Comparison of ENCODE assay signal across 10 cellular contexts in genomic region chr19:4303778-4304508, GRCh38. TPM values are rescaled to one million over a fixed set of nuclear protein-coding genes. Genes with fewer than 3 reads are reported as not detected.
DNase-seq lines count a peak whose midpoint lies in the region; ATAC-seq, FAIRE-seq and TF ChIP-seq lines count a peak whose summit lies in the region.
"Had no signal": no experiment of that assay in that cellular context is flagged by ENCODE, and none has a peak within 500 bp of the region (broad histone marks: within the 10 kb centered on the region; RNA-seq: fewer than 3 reads in every experiment).

No MANE protein-coding gene starts in this region.

- FAIRE-seq in kidney (lab: Jason Lieb, UNC) = no peak
- FAIRE-seq: A204.1 had no signal

- intact Hi-C loops in activated B cell treated with CpG ODN at 0.5 μM for 24 hours (cut with micrococcal nuclease) (no loop called here), kidney (cut with DNase I) (no loop called here)

- H3K9me3 ChIP-seq in iPS-15b (ENCODE audit: control insufficient read depth, insufficient read depth, low read length) = no peaks in the 10 kb centered on the region
- no peaks in the 10 kb centered on the region for H3K9me3 ChIP-seq in kidney (ENCODE audit: control insufficient read depth in 1 of 2, low read length in 2 of 2)
- H3K9me3 ChIP-seq: esophagus squamous epithelium had no signal

- H3K36me3 ChIP-seq in iPS-15b (ENCODE audit: control insufficient read depth, insufficient read depth, low read length) (peaks cover 13% of the 10 kb centered on the region), kidney (ENCODE audit: control insufficient read depth in 1 of 2, insufficient read depth in 2 of 2, low read length in 2 of 2) (no peaks in the 10 kb centered on the region)
- H3K36me3 ChIP-seq: esophagus squamous epithelium had no signal

- peak overlapping the region; percentile 39 for H3K4me3 ChIP-seq in iPS-15b (ENCODE audit: low read depth, low read length)
- no peak overlapping the region for H3K4me3 ChIP-seq in kidney (ENCODE audit: low read length in 2 of 2)

- DNase-seq in activated CD4-positive, alpha-beta T cell treated with anti-CD3 and anti-CD28 coated beads, Interleukin-2, amount 10 ng/mL, durations not matched to agents 7 days and 5 days = no peak
- no peak for DNase-seq in activated CD4-positive, alpha-beta T cell treated with anti-CD3 and anti-CD28 coated beads for 48 hours
- DNase-seq in activated B cell treated with CpG ODN at 0.5 μM for 24 hours = no peak
- no peak for DNase-seq in stimulated activated naive CD8-positive, alpha-beta T cell treated with anti-CD3 and anti-CD28 coated beads, Interleukin-15, amount 100 ng/mL, for 72 hours
- no peak for DNase-seq in kidney
- DNase-seq in GM13977 (ENCODE audit: low spot score) = no peak
- no peak for DNase-seq in cortex of kidney (lab: John Stamatoyannopoulos, UW)
- DNase-seq: esophagus squamous epithelium had no signal

- no peak for ATAC-seq in activated B cell treated with CpG ODN at 0.5 μM for 24 hours (ENCODE audit: low read depth)
- no peak for ATAC-seq in stimulated activated naive CD8-positive, alpha-beta T cell treated with anti-CD3 and anti-CD28 coated beads, Interleukin-15, amount 100 ng/mL, for 72 hours

- POLR2A ChIA-PET in activated CD4-positive, alpha-beta T cell treated with anti-CD3 and anti-CD28 coated beads, Interleukin-2, amount 10 ng/mL, durations not matched to agents 7 days and 5 days (lab: Charles Lee) = interaction anchor here (0.7 kb wide), 1 partner anchor 214 kb away, joined by 3 read pairs; no protein-coding TSS in a partner anchor
- POLR2A ChIA-PET in activated B cell treated with CpG ODN at 0.5 μM for 24 hours (lab: Charles Lee) = no interaction called here

- no peak for TF ChIP-seq CTCF in activated B cell treated with CpG ODN at 0.5 μM for 24 hours (IDR thresholded peaks at IDR 0.05)
- TF ChIP-seq CTCF in kidney (IDR thresholded peaks at IDR 0.05; ENCODE audit: borderline replicate concordance, extremely low read depth, insufficient read depth) = no peak
- TF ChIP-seq CTCF in GM13977 (IDR thresholded peaks at IDR 0.05; ENCODE audit: extremely low read depth, insufficient read depth, missing control alignments) = no peak

- peaks cover 46% of the 10 kb centered on the region for H3K4me1 Mint-ChIP-seq in activated CD4-positive, alpha-beta T cell treated with anti-CD3 and anti-CD28 coated beads, Interleukin-2, amount 10 ng/mL, durations not matched to agents 7 days and 5 days
- H3K4me1 Mint-ChIP-seq in activated B cell treated with CpG ODN at 0.5 μM for 24 hours = peaks cover 7% of the 10 kb centered on the region
- peaks cover 57% of the 10 kb centered on the region for H3K4me1 Mint-ChIP-seq in stimulated activated naive CD8-positive, alpha-beta T cell treated with anti-CD3 and anti-CD28 coated beads, Interleukin-15, amount 100 ng/mL, for 72 hours

- peaks cover 5% of the 10 kb centered on the region for H3K36me3 Mint-ChIP-seq in activated CD4-positive, alpha-beta T cell treated with anti-CD3 and anti-CD28 coated beads, Interleukin-2, amount 10 ng/mL, durations not matched to agents 7 days and 5 days (ENCODE audit: low read depth)
- H3K36me3 Mint-ChIP-seq in activated B cell treated with CpG ODN at 0.5 μM for 24 hours (ENCODE audit: low read depth) = no peaks in the 10 kb centered on the region

- peak overlapping the region; percentile 82 for H3K27ac Mint-ChIP-seq in activated CD4-positive, alpha-beta T cell treated with anti-CD3 and anti-CD28 coated beads, Interleukin-2, amount 10 ng/mL, durations not matched to agents 7 days and 5 days
- H3K27ac Mint-ChIP-seq in activated B cell treated with CpG ODN at 0.5 μM for 24 hours = no peak overlapping the region
- peak overlapping the region in 1 of 2 donors; percentile 31 for H3K27ac Mint-ChIP-seq in stimulated activated naive CD8-positive, alpha-beta T cell treated with anti-CD3 and anti-CD28 coated beads, Interleukin-15, amount 100 ng/mL, for 72 hours

- in situ Hi-C loops in GM13977 (cut with MboI; ENCODE audit: low pct_unique_long_range_greater_than_20kb, low sequenced_read_pairs, unreplicated experiment) = no loop called here

- H3K4me3 Mint-ChIP-seq in activated CD4-positive, alpha-beta T cell treated with anti-CD3 and anti-CD28 coated beads, Interleukin-2, amount 10 ng/mL, durations not matched to agents 7 days and 5 days = peak overlapping the region; percentile 68
- peak overlapping the region; percentile 41 for H3K4me3 Mint-ChIP-seq in activated B cell treated with CpG ODN at 0.5 μM for 24 hours
- H3K4me3 Mint-ChIP-seq in stimulated activated naive CD8-positive, alpha-beta T cell treated with anti-CD3 and anti-CD28 coated beads, Interleukin-15, amount 100 ng/mL, for 72 hours = peak overlapping the region; percentile 78 to 81

- H3K4me1 ChIP-seq in iPS-15b (ENCODE audit: control insufficient read depth, insufficient read depth, low read length) (peaks cover 3% of the 10 kb centered on the region), kidney (ENCODE audit: control insufficient read depth in 1 of 2, insufficient read depth in 1 of 2, low read depth in 1 of 2, low read length in 2 of 2) (no peaks in the 10 kb centered on the region)

- H3K27me3 Mint-ChIP-seq in activated CD4-positive, alpha-beta T cell treated with anti-CD3 and anti-CD28 coated beads, Interleukin-2, amount 10 ng/mL, durations not matched to agents 7 days and 5 days = no peaks in the 10 kb centered on the region
- peaks cover 10% of the 10 kb centered on the region for H3K27me3 Mint-ChIP-seq in activated B cell treated with CpG ODN at 0.5 μM for 24 hours
- H3K27me3 Mint-ChIP-seq in stimulated activated naive CD8-positive, alpha-beta T cell treated with anti-CD3 and anti-CD28 coated beads, Interleukin-15, amount 100 ng/mL, for 72 hours = no peaks in the 10 kb centered on the region

- no peak overlapping the region for H3K9ac ChIP-seq in iPS-15b (ENCODE audit: low read depth, low read length)
- H3K9ac ChIP-seq in kidney (ENCODE audit: low read length in 2 of 2) = no peak overlapping the region

- H3K27ac ChIP-seq in kidney (ENCODE audit: low read depth in 2 of 2, low read length in 2 of 2) = no peak overlapping the region
- H3K27ac ChIP-seq: esophagus squamous epithelium had no signal

- CTCF ChIA-PET in activated CD4-positive, alpha-beta T cell treated with anti-CD3 and anti-CD28 coated beads, Interleukin-2, amount 10 ng/mL, durations not matched to agents 7 days and 5 days (lab: Charles Lee) = no interaction called here
- CTCF ChIA-PET in activated B cell treated with CpG ODN at 0.5 μM for 24 hours (lab: Charles Lee) = no interaction called here

- no peaks in the 10 kb centered on the region for H3K27me3 ChIP-seq in iPS-15b (ENCODE audit: control insufficient read depth, insufficient read depth, low read length)

- no peaks in the 10 kb centered on the region for H3K9me3 Mint-ChIP-seq in activated CD4-positive, alpha-beta T cell treated with anti-CD3 and anti-CD28 coated beads, Interleukin-2, amount 10 ng/mL, durations not matched to agents 7 days and 5 days
- no peaks in the 10 kb centered on the region for H3K9me3 Mint-ChIP-seq in activated B cell treated with CpG ODN at 0.5 μM for 24 hours
- no peaks in the 10 kb centered on the region for H3K9me3 Mint-ChIP-seq in stimulated activated naive CD8-positive, alpha-beta T cell treated with anti-CD3 and anti-CD28 coated beads, Interleukin-15, amount 100 ng/mL, for 72 hours

RNA-seq across cellular contexts. Expression of gene FSD1, which starts 0.5 kb away (rescaled TPM):
- 10 to 100 TPM; 12.7 to 17.2 TPM for total RNA-seq in activated CD4-positive, alpha-beta T cell treated with anti-CD3 and anti-CD28 coated beads, Interleukin-2, amount 10 ng/mL, durations not matched to agents 7 days and 5 days
- 1.4 and 2.6 TPM in 2 replicates for total RNA-seq in activated B cell treated with CpG ODN at 0.5 μM for 24 hours
- total RNA-seq in kidney = 0.85 TPM
- 1.1 TPM for polyA plus RNA-seq in kidney (ENCODE audit: insufficient read depth, low read depth, low replicate concordance)

RNA-seq across cellular contexts. Expression of gene TMIGD2, which starts 1.8 kb away (rescaled TPM):
- total RNA-seq in activated CD4-positive, alpha-beta T cell treated with anti-CD3 and anti-CD28 coated beads, Interleukin-2, amount 10 ng/mL, durations not matched to agents 7 days and 5 days = 10 to 100 TPM; 45.4 to 48.7 TPM
- total RNA-seq in activated B cell treated with CpG ODN at 0.5 μM for 24 hours = not detected in 2 replicates
- 0.47 TPM for total RNA-seq in kidney
- polyA plus RNA-seq in kidney (ENCODE audit: insufficient read depth, low read depth, low replicate concordance) = not detected

RNA-seq across cellular contexts. Expression of gene SHD, which starts 24.9 kb away (rescaled TPM):
- total RNA-seq in activated CD4-positive, alpha-beta T cell treated with anti-CD3 and anti-CD28 coated beads, Interleukin-2, amount 10 ng/mL, durations not matched to agents 7 days and 5 days = not detected
- total RNA-seq in activated B cell treated with CpG ODN at 0.5 μM for 24 hours = not detected in 2 replicates
- not detected for total RNA-seq in kidney
- polyA plus RNA-seq in kidney (ENCODE audit: insufficient read depth, low read depth, low replicate concordance) = not detected
- total RNA-seq: esophagus squamous epithelium had no signal

RNA-seq across cellular contexts. Expression of gene STAP2, which starts 34.7 kb away (rescaled TPM):
- total RNA-seq in activated CD4-positive, alpha-beta T cell treated with anti-CD3 and anti-CD28 coated beads, Interleukin-2, amount 10 ng/mL, durations not matched to agents 7 days and 5 days = 10 to 100 TPM; 10.4 to 11.9 TPM
- total RNA-seq in activated B cell treated with CpG ODN at 0.5 μM for 24 hours (1.1 and 1.3 TPM in 2 replicates), kidney (32.3 TPM)
- 61.5 TPM for polyA plus RNA-seq in kidney (ENCODE audit: insufficient read depth, low read depth, low replicate concordance)

RNA-seq across cellular contexts. Expression of gene MPND, which starts 39.4 kb away (rescaled TPM):
- total RNA-seq in activated CD4-positive, alpha-beta T cell treated with anti-CD3 and anti-CD28 coated beads, Interleukin-2, amount 10 ng/mL, durations not matched to agents 7 days and 5 days = 10 to 100 TPM; 21.2 to 28.1 TPM
- total RNA-seq in activated B cell treated with CpG ODN at 0.5 μM for 24 hours (25.2 and 29.8 TPM in 2 replicates), kidney (24.1 TPM)
- polyA plus RNA-seq in kidney (ENCODE audit: insufficient read depth, low read depth, low replicate concordance) = 43.5 TPM

Comparison
In these comparisons a context has a peak if more than half of its experiments do, and no peak if none do; other contexts are left out.
1. RNA of gene TMIGD2, which starts 1.8 kb away (total RNA-seq): 45.4 to 48.7 TPM in activated CD4-positive, alpha-beta T cell treated with anti-CD3 and anti-CD28 coated beads, Interleukin-2, amount 10 ng/mL, durations not matched to agents 7 days and 5 days; 0.47 TPM in kidney (single experiment) and not detected in activated B cell treated with CpG ODN at 0.5 μM for 24 hours; every median in the first group is over 10 times any median in the second.
2. Peak in every context shown above with its lines, with median percentiles within 50 percentile points of each other: H3K4me3 Mint-ChIP-seq.